In genomic region chr4:185128272-185129119, GRCh38 we compare ENCODE assay signal across 8 cellular contexts. TPM values are rescaled to one million over a fixed set of nuclear protein-coding genes. Genes with fewer than 3 reads are reported as not detected.
DNase-seq lines count a peak whose midpoint lies in the region; ATAC-seq and TF ChIP-seq lines count a peak whose summit lies in the region.

No MANE protein-coding gene starts in this region.

- TF ChIP-seq CTCF in foreskin fibroblast (IDR thresholded peaks at IDR 0.05; ENCODE audit: low read depth, low read length) (no peak), omental fat pad (IDR thresholded peaks at IDR 0.05) (no peak)

- no peak overlapping the region for H3K27ac Mint-ChIP-seq in activated T-helper 17 cell treated with anti-CD3 and anti-CD28 coated beads, Interleukin-2, amount 50 U/mL, for 72 hours

- ATAC-seq in HG03354 (IDR thresholded peaks at IDR 0.05; ENCODE audit: poor library complexity, severe bottlenecking, unreplicated experiment) (peak; percentile 71), omental fat pad (ENCODE audit: low FRiP score) (peak; percentile 70)
- ATAC-seq in activated T-helper 17 cell treated with anti-CD3 and anti-CD28 coated beads, Interleukin-2, amount 50 U/mL, for 72 hours (replicated peaks) = peak; percentile 64

- no peaks in the 10 kb centered on the region for H3K4me1 Mint-ChIP-seq in activated T-helper 17 cell treated with anti-CD3 and anti-CD28 coated beads, Interleukin-2, amount 50 U/mL, for 72 hours

- H3K4me3 Mint-ChIP-seq in activated T-helper 17 cell treated with anti-CD3 and anti-CD28 coated beads, Interleukin-2, amount 50 U/mL, for 72 hours = peak overlapping the region; percentile 64

- H3K36me3 Mint-ChIP-seq in activated T-helper 17 cell treated with anti-CD3 and anti-CD28 coated beads, Interleukin-2, amount 50 U/mL, for 72 hours (ENCODE audit: low read depth) = no peaks in the 10 kb centered on the region

- H3K27me3 Mint-ChIP-seq in activated T-helper 17 cell treated with anti-CD3 and anti-CD28 coated beads, Interleukin-2, amount 50 U/mL, for 72 hours = peaks cover 27% of the 10 kb centered on the region

- H3K9me3 Mint-ChIP-seq in activated T-helper 17 cell treated with anti-CD3 and anti-CD28 coated beads, Interleukin-2, amount 50 U/mL, for 72 hours = no peaks in the 10 kb centered on the region

- peak overlapping the region; percentile 54 to 56 for H3K4me3 ChIP-seq in foreskin fibroblast (ENCODE audit: low read depth in 1 of 2, low read length in 2 of 2)

- DNase-seq in NCI-H1417 (lab: John Stamatoyannopoulos, UW) = peak in 2 of 3 experiments; percentile 80 to 85
- DNase-seq in NCI-H1417 treated with DMSO at 0.1 percent for 48 hours (lab: John Stamatoyannopoulos, UW) = no peak
- DNase-seq in foreskin fibroblast = peak in 1 of 2 donors; percentile 63
- DNase-seq in omental fat pad (ENCODE audit: low spot score) = no peak
- DNase-seq in NCI-H2029 (lab: John Stamatoyannopoulos, UW) = no peak
- DNase-seq in DMS114 treated with DMSO at 0.1 percent for 48 hours (lab: John Stamatoyannopoulos, UW; ENCODE audit: unreplicated experiment) = no peak

RNA-seq across cellular contexts. Expression of gene SLC25A4, which starts 14.6 kb away (rescaled TPM):
- total RNA-seq in activated T-helper 17 cell treated with anti-CD3 and anti-CD28 coated beads, Interleukin-2, amount 50 U/mL, for 72 hours = 10 to 100 TPM in 1 of 2 donors, 1 to 10 TPM in 1; 6.2 to 11.5 TPM
- total RNA-seq in omental fat pad = 10 to 100 TPM; 14.4 to 25.9 (median 20.2) TPM

Comparison
In these comparisons a context has a peak if more than half of its experiments do, and no peak if none do; other contexts are left out.
1. DNase-seq: peak in NCI-H1417 (2 of 3); none in NCI-H1417 treated with DMSO at 0.1 percent for 48 hours (single experiment), omental fat pad (single experiment), NCI-H2029 (single experiment) and DMS114 treated with DMSO at 0.1 percent for 48 hours (single experiment).
2. Peak in every context shown above with its lines, with median percentiles within 50 percentile points of each other: ATAC-seq.